ENCODE assay signal across 1 cellular context in the genomic region with DNA sequence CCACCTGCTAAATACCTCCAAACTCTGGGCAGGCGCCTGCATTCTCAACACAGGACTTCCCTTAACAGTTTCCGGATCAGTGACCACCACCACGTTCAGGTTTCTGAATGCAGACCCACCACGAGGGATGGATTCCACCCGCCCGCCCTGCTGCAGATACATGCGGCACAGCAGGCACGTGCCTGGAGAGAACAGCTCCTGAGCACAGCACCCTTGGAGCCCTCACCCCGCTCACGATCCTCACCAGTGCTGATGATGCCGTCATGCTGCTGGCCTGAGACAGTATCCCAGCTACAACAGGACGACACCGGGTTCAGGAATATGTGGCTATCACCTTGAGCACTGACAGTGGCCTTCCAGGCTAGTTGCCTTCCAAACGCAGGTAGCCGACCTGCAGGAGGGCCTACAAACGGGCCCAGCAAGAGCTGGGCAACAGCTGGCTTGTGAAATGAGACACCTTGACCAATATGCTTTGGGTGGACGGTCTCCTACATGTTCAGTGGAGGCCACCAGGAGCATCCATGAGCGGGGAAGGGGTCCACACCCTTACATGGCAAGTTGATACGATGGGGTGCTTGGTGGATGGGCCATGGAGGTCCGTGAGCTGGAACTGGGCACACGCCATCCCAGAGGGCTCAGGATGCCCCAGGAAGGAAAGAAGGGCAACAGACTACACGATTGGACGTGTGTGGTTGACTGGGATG.
TF ChIP-seq lines count a peak whose summit lies in the region.

No MANE protein-coding gene starts in this region.

TF ChIP-seq in K562, 482 proteins besides CTCF, POLR2A, EP300 and RAD21:
- TF ChIP-seq POLR2AphosphoS2 (IDR thresholded peaks at IDR 0.05; ENCODE audit: low read length) (0 out of 2 replicates have a peak, but pooled peaks have one; percentile 30), MXI1 (IDR thresholded peaks at IDR 0.05; ENCODE audit: low read depth, low read length) (no peak)
